2 cellular contexts compared by ENCODE assay signal in genomic region chr14:52021971-52022600, GRCh38.
TF ChIP-seq lines count a peak whose summit lies in the region.

No MANE protein-coding gene starts in this region.

TF ChIP-seq in HepG2, 621 proteins besides CTCF, POLR2A, EP300 and RAD21 (continues in another document):
- TF ChIP-seq PHF8 (CRISPR knock-in tag; IDR thresholded peaks at IDR 0.05) = no peak
- no peak for TF ChIP-seq MLXIP (CRISPR knock-in tag; IDR thresholded peaks at IDR 0.05; ENCODE audit: borderline replicate concordance)
- TF ChIP-seq HHEX (CRISPR knock-in tag; IDR thresholded peaks at IDR 0.05) = no peak
- TF ChIP-seq BATF2 (CRISPR knock-in tag; IDR thresholded peaks at IDR 0.05) = no peak
- no peak for TF ChIP-seq NFKBIZ (CRISPR knock-in tag; IDR thresholded peaks at IDR 0.05)
- TF ChIP-seq, protein P1, sequence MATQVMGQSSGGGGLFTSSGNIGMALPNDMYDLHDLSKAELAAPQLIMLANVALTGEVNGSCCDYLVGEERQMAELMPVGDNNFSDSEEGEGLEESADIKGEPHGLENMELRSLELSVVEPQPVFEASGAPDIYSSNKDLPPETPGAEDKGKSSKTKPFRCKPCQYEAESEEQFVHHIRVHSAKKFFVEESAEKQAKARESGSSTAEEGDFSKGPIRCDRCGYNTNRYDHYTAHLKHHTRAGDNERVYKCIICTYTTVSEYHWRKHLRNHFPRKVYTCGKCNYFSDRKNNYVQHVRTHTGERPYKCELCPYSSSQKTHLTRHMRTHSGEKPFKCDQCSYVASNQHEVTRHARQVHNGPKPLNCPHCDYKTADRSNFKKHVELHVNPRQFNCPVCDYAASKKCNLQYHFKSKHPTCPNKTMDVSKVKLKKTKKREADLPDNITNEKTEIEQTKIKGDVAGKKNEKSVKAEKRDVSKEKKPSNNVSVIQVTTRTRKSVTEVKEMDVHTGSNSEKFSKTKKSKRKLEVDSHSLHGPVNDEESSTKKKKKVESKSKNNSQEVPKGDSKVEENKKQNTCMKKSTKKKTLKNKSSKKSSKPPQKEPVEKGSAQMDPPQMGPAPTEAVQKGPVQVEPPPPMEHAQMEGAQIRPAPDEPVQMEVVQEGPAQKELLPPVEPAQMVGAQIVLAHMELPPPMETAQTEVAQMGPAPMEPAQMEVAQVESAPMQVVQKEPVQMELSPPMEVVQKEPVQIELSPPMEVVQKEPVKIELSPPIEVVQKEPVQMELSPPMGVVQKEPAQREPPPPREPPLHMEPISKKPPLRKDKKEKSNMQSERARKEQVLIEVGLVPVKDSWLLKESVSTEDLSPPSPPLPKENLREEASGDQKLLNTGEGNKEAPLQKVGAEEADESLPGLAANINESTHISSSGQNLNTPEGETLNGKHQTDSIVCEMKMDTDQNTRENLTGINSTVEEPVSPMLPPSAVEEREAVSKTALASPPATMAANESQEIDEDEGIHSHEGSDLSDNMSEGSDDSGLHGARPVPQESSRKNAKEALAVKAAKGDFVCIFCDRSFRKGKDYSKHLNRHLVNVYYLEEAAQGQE (IDR thresholded peaks at IDR 0.05; ENCODE audit: borderline replicate concordance in 1 of 2, low read depth in 1 of 2, low read length in 2 of 2) = no peak
- no peak for TF ChIP-seq ZNF512 (CRISPR knock-in tag; IDR thresholded peaks at IDR 0.05)
- no peak for TF ChIP-seq ZNF543 (CRISPR knock-in tag; IDR thresholded peaks at IDR 0.05)
- TF ChIP-seq ATAD3A (CRISPR knock-in tag; IDR thresholded peaks at IDR 0.05) = no peak
- no peak for TF ChIP-seq HOMEZ (CRISPR knock-in tag; IDR thresholded peaks at IDR 0.05; ENCODE audit: low read depth)
- TF ChIP-seq POGZ (CRISPR knock-in tag; IDR thresholded peaks at IDR 0.05) = no peak
- TF ChIP-seq GABPA (IDR thresholded peaks at IDR 0.05; ENCODE audit: low read depth, low read length) = no peak
- TF ChIP-seq GABPA (CRISPR knock-in tag; IDR thresholded peaks at IDR 0.05; ENCODE audit: low read depth) = no peak
- no peak for TF ChIP-seq ZNF780A (CRISPR knock-in tag; IDR thresholded peaks at IDR 0.05)
- TF ChIP-seq MAF1 (CRISPR knock-in tag; IDR thresholded peaks at IDR 0.05; ENCODE audit: borderline replicate concordance) = no peak
- no peak for TF ChIP-seq NPAS2 (CRISPR knock-in tag; IDR thresholded peaks at IDR 0.05; ENCODE audit: borderline replicate concordance)

TF ChIP-seq in GM23338, 12 proteins besides CTCF, POLR2A, EP300 and RAD21:
- TF ChIP-seq ETS1 (IDR thresholded peaks at IDR 0.05) (no peak), CREB1 (CRISPR knock-in tag; IDR thresholded peaks at IDR 0.05; ENCODE audit: low read depth) (no peak), STAT1 (IDR thresholded peaks at IDR 0.05; ENCODE audit: unreplicated experiment) (no peak), ZNF114 (CRISPR knock-in tag; IDR thresholded peaks at IDR 0.05) (no peak), EZH2 (IDR thresholded peaks at IDR 0.05; ENCODE audit: low read depth, unreplicated experiment) (no peak), ZNF331 (CRISPR knock-in tag; IDR thresholded peaks at IDR 0.05; ENCODE audit: low read depth) (no peak), JUNB (IDR thresholded peaks at IDR 0.05; ENCODE audit: unreplicated experiment) (no peak), POLR2AphosphoS5 (IDR thresholded peaks at IDR 0.05; ENCODE audit: low read depth) (no peak), NANOG (IDR thresholded peaks at IDR 0.05; ENCODE audit: borderline replicate concordance) (no peak), EZH2phosphoT487 (IDR thresholded peaks at IDR 0.05; ENCODE audit: unreplicated experiment) (no peak)
- TF ChIP-seq, protein P2, sequence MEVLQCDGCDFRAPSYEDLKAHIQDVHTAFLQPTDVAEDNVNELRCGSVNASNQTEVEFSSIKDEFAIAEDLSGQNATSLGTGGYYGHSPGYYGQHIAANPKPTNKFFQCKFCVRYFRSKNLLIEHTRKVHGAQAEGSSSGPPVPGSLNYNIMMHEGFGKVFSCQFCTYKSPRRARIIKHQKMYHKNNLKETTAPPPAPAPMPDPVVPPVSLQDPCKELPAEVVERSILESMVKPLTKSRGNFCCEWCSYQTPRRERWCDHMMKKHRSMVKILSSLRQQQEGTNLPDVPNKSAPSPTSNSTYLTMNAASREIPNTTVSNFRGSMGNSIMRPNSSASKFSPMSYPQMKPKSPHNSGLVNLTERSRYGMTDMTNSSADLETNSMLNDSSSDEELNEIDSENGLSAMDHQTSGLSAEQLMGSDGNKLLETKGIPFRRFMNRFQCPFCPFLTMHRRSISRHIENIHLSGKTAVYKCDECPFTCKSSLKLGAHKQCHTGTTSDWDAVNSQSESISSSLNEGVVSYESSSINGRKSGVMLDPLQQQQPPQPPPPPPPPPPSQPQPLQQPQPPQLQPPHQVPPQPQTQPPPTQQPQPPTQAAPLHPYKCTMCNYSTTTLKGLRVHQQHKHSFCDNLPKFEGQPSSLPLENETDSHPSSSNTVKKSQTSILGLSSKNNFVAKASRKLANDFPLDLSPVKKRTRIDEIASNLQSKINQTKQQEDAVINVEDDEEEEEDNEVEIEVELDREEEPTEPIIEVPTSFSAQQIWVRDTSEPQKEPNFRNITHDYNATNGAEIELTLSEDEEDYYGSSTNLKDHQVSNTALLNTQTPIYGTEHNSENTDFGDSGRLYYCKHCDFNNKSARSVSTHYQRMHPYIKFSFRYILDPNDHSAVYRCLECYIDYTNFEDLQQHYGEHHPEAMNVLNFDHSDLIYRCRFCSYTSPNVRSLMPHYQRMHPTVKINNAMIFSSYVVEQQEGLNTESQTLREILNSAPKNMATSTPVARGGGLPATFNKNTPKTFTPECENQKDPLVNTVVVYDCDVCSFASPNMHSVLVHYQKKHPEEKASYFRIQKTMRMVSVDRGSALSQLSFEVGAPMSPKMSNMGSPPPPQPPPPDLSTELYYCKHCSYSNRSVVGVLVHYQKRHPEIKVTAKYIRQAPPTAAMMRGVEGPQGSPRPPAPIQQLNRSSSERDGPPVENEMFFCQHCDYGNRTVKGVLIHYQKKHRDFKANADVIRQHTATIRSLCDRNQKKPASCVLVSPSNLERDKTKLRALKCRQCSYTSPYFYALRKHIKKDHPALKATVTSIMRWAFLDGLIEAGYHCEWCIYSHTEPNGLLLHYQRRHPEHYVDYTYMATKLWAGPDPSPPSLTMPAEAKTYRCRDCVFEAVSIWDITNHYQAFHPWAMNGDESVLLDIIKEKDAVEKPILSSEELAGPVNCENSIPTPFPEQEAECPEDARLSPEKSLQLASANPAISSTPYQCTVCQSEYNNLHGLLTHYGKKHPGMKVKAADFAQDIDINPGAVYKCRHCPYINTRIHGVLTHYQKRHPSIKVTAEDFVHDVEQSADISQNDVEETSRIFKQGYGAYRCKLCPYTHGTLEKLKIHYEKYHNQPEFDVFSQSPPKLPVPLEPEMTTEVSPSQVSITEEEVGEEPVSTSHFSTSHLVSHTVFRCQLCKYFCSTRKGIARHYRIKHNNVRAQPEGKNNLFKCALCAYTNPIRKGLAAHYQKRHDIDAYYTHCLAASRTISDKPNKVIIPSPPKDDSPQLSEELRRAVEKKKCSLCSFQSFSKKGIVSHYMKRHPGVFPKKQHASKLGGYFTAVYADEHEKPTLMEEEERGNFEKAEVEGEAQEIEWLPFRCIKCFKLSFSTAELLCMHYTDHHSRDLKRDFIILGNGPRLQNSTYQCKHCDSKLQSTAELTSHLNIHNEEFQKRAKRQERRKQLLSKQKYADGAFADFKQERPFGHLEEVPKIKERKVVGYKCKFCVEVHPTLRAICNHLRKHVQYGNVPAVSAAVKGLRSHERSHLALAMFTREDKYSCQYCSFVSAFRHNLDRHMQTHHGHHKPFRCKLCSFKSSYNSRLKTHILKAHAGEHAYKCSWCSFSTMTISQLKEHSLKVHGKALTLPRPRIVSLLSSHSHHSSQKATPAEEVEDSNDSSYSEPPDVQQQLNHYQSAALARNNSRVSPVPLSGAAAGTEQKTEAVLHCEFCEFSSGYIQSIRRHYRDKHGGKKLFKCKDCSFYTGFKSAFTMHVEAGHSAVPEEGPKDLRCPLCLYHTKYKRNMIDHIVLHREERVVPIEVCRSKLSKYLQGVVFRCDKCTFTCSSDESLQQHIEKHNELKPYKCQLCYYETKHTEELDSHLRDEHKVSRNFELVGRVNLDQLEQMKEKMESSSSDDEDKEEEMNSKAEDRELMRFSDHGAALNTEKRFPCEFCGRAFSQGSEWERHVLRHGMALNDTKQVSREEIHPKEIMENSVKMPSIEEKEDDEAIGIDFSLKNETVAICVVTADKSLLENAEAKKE (CRISPR knock-in tag; IDR thresholded peaks at IDR 0.05) = no peak
- TF ChIP-seq, protein P1 (IDR thresholded peaks at IDR 0.05; ENCODE audit: unreplicated experiment) = no peak
